8 cellular contexts compared by ENCODE assay signal in the genomic region with DNA sequence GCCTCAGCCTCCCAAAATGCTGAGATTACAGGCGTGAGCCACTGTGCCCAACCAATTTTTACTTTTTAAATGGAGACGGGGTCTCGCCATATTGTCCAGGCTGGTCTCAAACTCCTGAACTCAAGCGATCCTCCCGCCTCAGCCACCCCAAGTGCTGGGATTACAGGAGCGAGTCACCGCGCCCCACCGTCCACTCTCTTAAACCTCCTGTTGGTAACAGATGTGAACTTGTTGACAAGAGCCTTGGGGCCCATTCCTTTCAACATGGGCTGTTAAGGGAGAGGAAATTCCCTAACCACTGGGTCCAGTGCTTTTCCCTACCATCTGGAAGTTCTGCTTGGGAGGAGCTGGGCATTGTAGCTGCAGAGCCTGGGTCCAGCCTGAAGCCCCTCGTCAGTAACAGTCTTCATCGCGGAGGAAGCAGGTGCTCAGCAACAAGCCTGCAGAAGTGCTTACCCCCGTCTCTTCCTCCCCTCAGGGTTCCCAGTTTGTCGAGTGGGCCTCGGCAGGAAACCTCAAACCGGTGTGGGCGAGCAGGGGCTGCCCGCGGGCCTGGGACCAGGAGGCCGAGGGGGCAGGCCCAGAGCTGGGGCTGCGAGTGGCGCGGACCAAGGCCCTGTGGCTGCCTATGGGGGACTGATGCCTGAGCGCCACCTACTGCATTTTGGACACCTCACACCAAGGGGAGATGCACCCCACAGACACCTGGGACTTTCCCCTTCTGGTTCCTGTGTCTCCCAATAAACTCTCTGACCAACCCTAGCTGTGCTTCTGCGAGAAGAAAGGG. TPM values are rescaled to one million over a fixed set of nuclear protein-coding genes. Genes with fewer than 3 reads are reported as not detected.
DNase-seq lines count a peak whose midpoint lies in the region; ATAC-seq and TF ChIP-seq lines count a peak whose summit lies in the region.

No MANE protein-coding gene starts in this region.

- peak; percentile 47 for ATAC-seq in GM21529 (IDR thresholded peaks at IDR 0.05; ENCODE audit: unreplicated experiment)
- peak; percentile 62 to 78 for ATAC-seq in activated naive CD4-positive, alpha-beta T cell treated with anti-CD3 and anti-CD28 coated beads, Interleukin-2, amount 50 U/mL, for 72 hours

- H3K27ac Mint-ChIP-seq in activated naive CD4-positive, alpha-beta T cell treated with anti-CD3 and anti-CD28 coated beads, Interleukin-2, amount 50 U/mL, for 72 hours: peak overlapping the region; percentile 81 to 90
- H3K27ac Mint-ChIP-seq in nephron progenitor cell: no peak overlapping the region

- H3K27me3 ChIP-seq in hepatocyte: no peaks in the 10 kb centered on the region

- TF ChIP-seq CTCF in OCI-LY7 (conservative IDR thresholded peaks at IDR 0.05; ENCODE audit: low read length): peak; percentile 83
- TF ChIP-seq CTCF in nephron progenitor cell (IDR thresholded peaks at IDR 0.05): no peak
- no peak for TF ChIP-seq CTCF in hepatocyte (IDR thresholded peaks at IDR 0.05; ENCODE audit: poor library complexity)

- no peaks in the 10 kb centered on the region for H3K9me2 ChIP-seq in OCI-LY7 (ENCODE audit: insufficient read depth, low read length)
- no peaks in the 10 kb centered on the region for H3K9me2 ChIP-seq in hepatocyte (replicated peaks; ENCODE audit: insufficient read depth)

- no peaks in the 10 kb centered on the region for H3K79me2 ChIP-seq in OCI-LY7 (ENCODE audit: insufficient read depth, low read depth, low read length)
- no peaks in the 10 kb centered on the region for H3K79me2 ChIP-seq in hepatocyte

- peak overlapping the region; percentile 14 for H3K27ac ChIP-seq in OCI-LY7 (ENCODE audit: low read depth, low read length, poor library complexity, severe bottlenecking)
- no peak overlapping the region for H3K27ac ChIP-seq in hepatocyte

- intact Hi-C loops in OCI-LY7 (cut with micrococcal nuclease; ENCODE audit: unreplicated experiment): no loop called here

- H3K4me1 ChIP-seq in OCI-LY7 (ENCODE audit: insufficient read depth, low read length, poor library complexity, severe bottlenecking): peaks cover 35% of the 10 kb centered on the region
- peaks cover 4% of the 10 kb centered on the region for H3K4me1 ChIP-seq in hepatocyte (ENCODE audit: insufficient read depth)

- CTCF ChIA-PET in OCI-LY7 (lab: Charles Lee; ENCODE audit: unreplicated experiment): interaction anchor here (1.2 kb wide), 1 partner anchor 78 kb away, joined by 3 read pairs; no protein-coding TSS in a partner anchor

- no peak overlapping the region for H3K4me3 Mint-ChIP-seq in nephron progenitor cell

- peaks cover 0 to 6% of the 10 kb centered on the region in 2 donors for H3K36me3 Mint-ChIP-seq in activated naive CD4-positive, alpha-beta T cell treated with anti-CD3 and anti-CD28 coated beads, Interleukin-2, amount 50 U/mL, for 72 hours
- peaks cover 14% of the 10 kb centered on the region for H3K36me3 Mint-ChIP-seq in nephron progenitor cell (ENCODE audit: low read depth)

- POLR2A ChIA-PET in OCI-LY7 (lab: Charles Lee): interaction anchor here (0.7 kb wide), 1 partner anchor 16 kb away, joined by 3 read pairs; no protein-coding TSS in a partner anchor

- H2AFZ ChIP-seq in OCI-LY7 (ENCODE audit: low read length) (no peak overlapping the region), hepatocyte (no peak overlapping the region)

- H3K4me3 ChIP-seq in OCI-LY7 (ENCODE audit: low read depth, low read length, poor library complexity, severe bottlenecking) (no peak overlapping the region), hepatocyte (no peak overlapping the region)

- no peaks in the 10 kb centered on the region for H3K9me3 Mint-ChIP-seq in activated naive CD4-positive, alpha-beta T cell treated with anti-CD3 and anti-CD28 coated beads, Interleukin-2, amount 50 U/mL, for 72 hours
- H3K9me3 Mint-ChIP-seq in nephron progenitor cell: no peaks in the 10 kb centered on the region

- H4K20me1 ChIP-seq in OCI-LY7 (ENCODE audit: insufficient read depth, low read length) (no peaks in the 10 kb centered on the region), hepatocyte (ENCODE audit: insufficient read depth, poor library complexity, severe bottlenecking) (no peaks in the 10 kb centered on the region)

- H3K4me1 Mint-ChIP-seq in nephron progenitor cell: peaks cover 15% of the 10 kb centered on the region

- BruUV-seq in OCI-LY7 (replicated peaks; lab: Mats Ljungman, UMichigan): no TSS peak

- H3K9me3 ChIP-seq in OCI-LY7 (ENCODE audit: low read length): no peaks in the 10 kb centered on the region
- H3K9me3 ChIP-seq in hepatocyte (ENCODE audit: low read depth): no peaks in the 10 kb centered on the region

- DNase-seq in DMS 273 (lab: John Stamatoyannopoulos, UW; ENCODE audit: unreplicated experiment) (peak; percentile 90), OCI-LY7 (ENCODE audit: low spot score) (peak; percentile 72), nephron progenitor cell (no peak), hepatocyte (ENCODE audit: low spot score) (no peak), RKO (ENCODE audit: low spot score) (no peak)
- DNase-seq in activated naive CD4-positive, alpha-beta T cell treated with anti-CD3 and anti-CD28 coated beads, Interleukin-2, amount 50 U/mL, for 72 hours (ENCODE audit: low spot score in 2 of 2): peak; percentile 73 to 91
- peak; percentile 75 for DNase-seq in stimulated activated CD4-positive, alpha-beta T cell treated with anti-CD3 and anti-CD28 coated beads, Interleukin-1b, Interleukin-23, amount 100 ng/mL, for 48 hours

- H3K36me3 ChIP-seq in OCI-LY7 (ENCODE audit: insufficient read depth, low read length) (peaks cover 43% of the 10 kb centered on the region), hepatocyte (replicated peaks; ENCODE audit: insufficient read depth, low read depth) (no peaks in the 10 kb centered on the region)

- no peak overlapping the region; the same call in 1 of the 2 replicates for H3K4me2 ChIP-seq in OCI-LY7 (ENCODE audit: low read length)
- H3K4me2 ChIP-seq in hepatocyte: no peak overlapping the region

- WGBS in hepatocyte (ENCODE audit: low lambda C conversion rate, missing lambda C conversion rate): 95% methylated on average over 25 of the region's 25 CpGs

- H3K27me3 Mint-ChIP-seq in nephron progenitor cell (ENCODE audit: low read depth, poor library complexity): peaks cover 8% of the 10 kb centered on the region

RNA-seq across cellular contexts. Expression of gene FLT3LG, which starts 4.0 kb away (rescaled TPM):
- total RNA-seq in OCI-LY7 (2014; rRNA removed; shearing (Covaris generic)): 8.2 and 10.1 TPM in 2 replicates
- total RNA-seq in OCI-LY7 (2022): 8.4 and 11.7 TPM in 2 replicates
- total RNA-seq in activated naive CD4-positive, alpha-beta T cell treated with anti-CD3 and anti-CD28 coated beads, Interleukin-2, amount 50 U/mL, for 72 hours: 10 to 100 TPM; 49.1 to 64.4 TPM
- total RNA-seq in hepatocyte: 0.24 and 1.3 TPM in 2 replicates
- polyA plus RNA-seq in hepatocyte: 2.8 and 3.0 TPM in 2 replicates

RNA-seq across cellular contexts. Expression of gene ALDH16A1, which starts 17.0 kb away (rescaled TPM):
- total RNA-seq in OCI-LY7 (2014; rRNA removed; shearing (Covaris generic)): 39.5 and 55.4 TPM in 2 replicates
- 26.0 and 30.6 TPM in 2 replicates for total RNA-seq in OCI-LY7 (2022)
- total RNA-seq in activated naive CD4-positive, alpha-beta T cell treated with anti-CD3 and anti-CD28 coated beads, Interleukin-2, amount 50 U/mL, for 72 hours: 10 to 100 TPM; 22.6 to 34.0 TPM
- 29.9 and 32.4 TPM in 2 replicates for total RNA-seq in hepatocyte
- polyA plus RNA-seq in hepatocyte: 36.5 and 38.7 TPM in 2 replicates

RNA-seq across cellular contexts. Expression of gene RPL13A, which starts 17.4 kb away (rescaled TPM):
- total RNA-seq in OCI-LY7 (2014; rRNA removed; shearing (Covaris generic)): 6,720 and 8,461 TPM in 2 replicates
- total RNA-seq in OCI-LY7 (2022) (2,999 and 3,606 TPM in 2 replicates), hepatocyte (1,997 and 2,349 TPM in 2 replicates)
- 1,000 to 10,000 TPM; 4,147 to 5,288 TPM for total RNA-seq in activated naive CD4-positive, alpha-beta T cell treated with anti-CD3 and anti-CD28 coated beads, Interleukin-2, amount 50 U/mL, for 72 hours
- polyA plus RNA-seq in hepatocyte: 904 and 953 TPM in 2 replicates

RNA-seq across cellular contexts. Expression of gene PIH1D1, which starts 18.4 kb away (rescaled TPM):
- 114 and 117 TPM in 2 replicates for total RNA-seq in OCI-LY7 (2014; rRNA removed; shearing (Covaris generic))
- 93.2 and 95.5 TPM in 2 replicates for total RNA-seq in OCI-LY7 (2022)
- 100 to 1,000 TPM in 1 of 2 donors, 10 to 100 TPM in 1; 92.9 to 184 TPM for total RNA-seq in activated naive CD4-positive, alpha-beta T cell treated with anti-CD3 and anti-CD28 coated beads, Interleukin-2, amount 50 U/mL, for 72 hours
- total RNA-seq in hepatocyte: 72.1 and 73.2 TPM in 2 replicates
- 79.8 and 98.9 TPM in 2 replicates for polyA plus RNA-seq in hepatocyte

RNA-seq across cellular contexts. Expression of gene RPS11, which starts 26.2 kb away (rescaled TPM):
- total RNA-seq in OCI-LY7 (2014; rRNA removed; shearing (Covaris generic)): 6,180 and 6,539 TPM in 2 replicates
- total RNA-seq in OCI-LY7 (2022): 2,366 and 2,673 TPM in 2 replicates
- 1,000 to 10,000 TPM; 2,570 to 2,967 TPM for total RNA-seq in activated naive CD4-positive, alpha-beta T cell treated with anti-CD3 and anti-CD28 coated beads, Interleukin-2, amount 50 U/mL, for 72 hours
- 3,532 and 3,955 TPM in 2 replicates for total RNA-seq in hepatocyte
- 672 and 689 TPM in 2 replicates for polyA plus RNA-seq in hepatocyte

Comparison
In these comparisons a context has a peak if more than half of its experiments do, and no peak if none do; other contexts are left out.
1. DNase-seq: peak in DMS 273 (single experiment), OCI-LY7 (single experiment), activated naive CD4-positive, alpha-beta T cell treated with anti-CD3 and anti-CD28 coated beads, Interleukin-2, amount 50 U/mL, for 72 hours (2 of 2) and stimulated activated CD4-positive, alpha-beta T cell treated with anti-CD3 and anti-CD28 coated beads, Interleukin-1b, Interleukin-23, amount 100 ng/mL, for 48 hours (single experiment); none in nephron progenitor cell (single experiment), hepatocyte (single experiment) and RKO (single experiment).